Comparison of ENCODE assay signal across 8 cellular contexts in genomic region chrX:118420462-118420861, GRCh38.
A peak's percentile ranks its signal among the peaks of the same experiment; 100 is the strongest.
DNase-seq lines count a peak whose midpoint lies in the region; ATAC-seq, FAIRE-seq and TF ChIP-seq lines count a peak whose summit lies in the region.

No MANE protein-coding gene starts in this region.

- H3K27me3 Mint-ChIP-seq in naive thymus-derived CD4-positive, alpha-beta T cell: no peaks in the 10 kb centered on the region
- H3K27me3 Mint-ChIP-seq in CD4-positive, alpha-beta T cell: no peaks in the 10 kb centered on the region

- no peaks in the 10 kb centered on the region for H3K27me3 ChIP-seq in naive thymus-derived CD4-positive, alpha-beta T cell (ENCODE audit: control insufficient read depth in 2 of 2, insufficient read depth in 2 of 2, low read length in 2 of 2)
- no peaks in the 10 kb centered on the region for H3K27me3 ChIP-seq in CD4-positive, alpha-beta T cell (ENCODE audit: control insufficient read depth, insufficient read depth, low read length)

- peak overlapping the region in 1 of 9 donors; percentile 17 for H3K27ac Mint-ChIP-seq in naive thymus-derived CD4-positive, alpha-beta T cell
- no peak overlapping the region for H3K27ac Mint-ChIP-seq in CD4-positive, alpha-beta T cell

- no peaks in the 10 kb centered on the region for H3K9me3 Mint-ChIP-seq in naive thymus-derived CD4-positive, alpha-beta T cell
- no peaks in the 10 kb centered on the region for H3K9me3 Mint-ChIP-seq in CD4-positive, alpha-beta T cell

- FAIRE-seq in islet of Langerhans (lab: Jason Lieb, UNC): peak; percentile 72

- TF ChIP-seq CTCF in CD4-positive, alpha-beta T cell (IDR thresholded peaks at IDR 0.05): no peak

- H3K4me1 ChIP-seq in naive thymus-derived CD4-positive, alpha-beta T cell (ENCODE audit: control insufficient read depth in 2 of 2, insufficient read depth in 2 of 2, low read length in 2 of 2): no peaks in the 10 kb centered on the region

- H3K27ac ChIP-seq in naive thymus-derived CD4-positive, alpha-beta T cell (ENCODE audit: low read depth, low read length): no peak overlapping the region
- no peak overlapping the region for H3K27ac ChIP-seq in CD4-positive, alpha-beta T cell (ENCODE audit: low read depth, low read length)

- H3K4me3 Mint-ChIP-seq in naive thymus-derived CD4-positive, alpha-beta T cell: peak overlapping the region in 1 of 10 donors; percentile 26
- no peak overlapping the region for H3K4me3 Mint-ChIP-seq in CD4-positive, alpha-beta T cell

- H3K9me3 ChIP-seq in naive thymus-derived CD4-positive, alpha-beta T cell (ENCODE audit: control insufficient read depth in 2 of 3, low read length in 3 of 3): no peaks in the 10 kb centered on the region
- H3K9me3 ChIP-seq in CD4-positive, alpha-beta T cell (ENCODE audit: control insufficient read depth, low read length): no peaks in the 10 kb centered on the region

- peaks cover 0 to 5% (median 0%) of the 10 kb centered on the region in 3 experiments for H3K36me3 ChIP-seq in naive thymus-derived CD4-positive, alpha-beta T cell (ENCODE audit: control insufficient read depth in 2 of 3, insufficient read depth in 3 of 3, low read length in 3 of 3)

- peaks cover 7 to 20% (median 15%) of the 10 kb centered on the region in 7 donors for H3K4me1 Mint-ChIP-seq in naive thymus-derived CD4-positive, alpha-beta T cell
- H3K4me1 Mint-ChIP-seq in CD4-positive, alpha-beta T cell (ENCODE audit: low read depth): peaks cover 28% of the 10 kb centered on the region

- no peak overlapping the region for H3K4me3 ChIP-seq in naive thymus-derived CD4-positive, alpha-beta T cell (ENCODE audit: low read length)

- intact Hi-C loops in naive thymus-derived CD4-positive, alpha-beta T cell (cut with micrococcal nuclease): no loop called here
- intact Hi-C loops in CD4-positive, alpha-beta T cell (cut with DNase I, micrococcal nuclease): no loop called here

- CTCF ChIA-PET in naive thymus-derived CD4-positive, alpha-beta T cell (lab: Charles Lee): no interaction called here
- CTCF ChIA-PET in CD4-positive, alpha-beta T cell (lab: Charles Lee): no interaction called here

- peak; percentile 20 for DNase-seq in EL
- DNase-seq in RPMI8226: peak; percentile 2
- DNase-seq in naive thymus-derived CD4-positive, alpha-beta T cell: no peak
- DNase-seq in NCI-H345 treated with DMSO at 0.1 percent for 48 hours (lab: John Stamatoyannopoulos, UW; ENCODE audit: unreplicated experiment): no peak
- no peak for DNase-seq in SHP77 (lab: John Stamatoyannopoulos, UW)
- DNase-seq in CD4-positive, alpha-beta T cell: no peak

- peaks cover 14 to 28% (median 18%) of the 10 kb centered on the region in 5 donors for H3K36me3 Mint-ChIP-seq in naive thymus-derived CD4-positive, alpha-beta T cell
- H3K36me3 Mint-ChIP-seq in CD4-positive, alpha-beta T cell (ENCODE audit: low read depth): peaks cover 67% of the 10 kb centered on the region

- POLR2A ChIA-PET in naive thymus-derived CD4-positive, alpha-beta T cell (lab: Charles Lee): no interaction called here
- POLR2A ChIA-PET in CD4-positive, alpha-beta T cell (lab: Charles Lee): no interaction called here

- peak; percentile 66 for ATAC-seq in GM21717 (IDR thresholded peaks at IDR 0.05; ENCODE audit: unreplicated experiment)
- no peak for ATAC-seq in naive thymus-derived CD4-positive, alpha-beta T cell
- ATAC-seq in CD4-positive, alpha-beta T cell (ENCODE audit: poor library complexity): no peak

Comparison
In these comparisons a context has a peak if more than half of its experiments do, and no peak if none do; other contexts are left out.
1. DNase-seq: peak in EL (single experiment) and RPMI8226 (single experiment); none in naive thymus-derived CD4-positive, alpha-beta T cell (0 of 9), NCI-H345 treated with DMSO at 0.1 percent for 48 hours (single experiment), SHP77 (0 of 2) and CD4-positive, alpha-beta T cell (0 of 10).